Comparison of ENCODE assay signal across 1 cellular context in genomic region chr20:38854654-38855066, GRCh38.
TF ChIP-seq lines count a peak whose summit lies in the region.

No MANE protein-coding gene starts in this region.

TF ChIP-seq in K562, 482 proteins besides CTCF, POLR2A, EP300 and RAD21 (continued from another document and continues in another):
- TF ChIP-seq, protein P1, sequence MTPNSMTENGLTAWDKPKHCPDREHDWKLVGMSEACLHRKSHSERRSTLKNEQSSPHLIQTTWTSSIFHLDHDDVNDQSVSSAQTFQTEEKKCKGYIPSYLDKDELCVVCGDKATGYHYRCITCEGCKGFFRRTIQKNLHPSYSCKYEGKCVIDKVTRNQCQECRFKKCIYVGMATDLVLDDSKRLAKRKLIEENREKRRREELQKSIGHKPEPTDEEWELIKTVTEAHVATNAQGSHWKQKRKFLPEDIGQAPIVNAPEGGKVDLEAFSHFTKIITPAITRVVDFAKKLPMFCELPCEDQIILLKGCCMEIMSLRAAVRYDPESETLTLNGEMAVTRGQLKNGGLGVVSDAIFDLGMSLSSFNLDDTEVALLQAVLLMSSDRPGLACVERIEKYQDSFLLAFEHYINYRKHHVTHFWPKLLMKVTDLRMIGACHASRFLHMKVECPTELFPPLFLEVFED (CRISPR knock-in tag; conservative IDR thresholded peaks at IDR 0.05), result 0 out of 2 replicates have a peak, but pooled peaks have one; percentile 50
- no peak for TF ChIP-seq CBFB (CRISPR knock-in tag; IDR thresholded peaks at IDR 0.05)
- TF ChIP-seq MYNN (IDR thresholded peaks at IDR 0.05), result no peak
- TF ChIP-seq MYNN (CRISPR knock-in tag; IDR thresholded peaks at IDR 0.05), result no peak
- TF ChIP-seq ZNF707 (CRISPR knock-in tag; conservative IDR thresholded peaks at IDR 0.05), result no peak
- TF ChIP-seq CBX3 (IDR thresholded peaks at IDR 0.05; ENCODE audit: borderline replicate concordance in 1 of 2, low read length in 2 of 2), result no peak
- TF ChIP-seq TCF15 (CRISPR knock-in tag; IDR thresholded peaks at IDR 0.05), result no peak
- TF ChIP-seq TGIF2 (CRISPR knock-in tag; IDR thresholded peaks at IDR 0.05), result no peak
- no peak for TF ChIP-seq SRSF9 (IDR thresholded peaks at IDR 0.05; ENCODE audit: borderline replicate concordance, low read depth, low read length)
- TF ChIP-seq, protein P2, sequence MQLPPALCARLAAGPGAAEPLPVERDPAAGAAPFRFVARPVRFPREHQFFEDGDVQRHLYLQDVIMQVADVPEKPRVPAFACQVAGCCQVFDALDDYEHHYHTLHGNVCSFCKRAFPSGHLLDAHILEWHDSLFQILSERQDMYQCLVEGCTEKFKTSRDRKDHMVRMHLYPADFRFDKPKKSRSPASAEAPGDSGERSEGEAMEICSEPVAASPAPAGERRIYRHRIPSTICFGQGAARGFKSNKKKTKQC (CRISPR knock-in tag; IDR thresholded peaks at IDR 0.05), result no peak
- peak; percentile 86 for TF ChIP-seq LEF1 (IDR thresholded peaks at IDR 0.05)
- TF ChIP-seq TRIM24 (IDR thresholded peaks at IDR 0.05), result peak; percentile 42 to 73; a peak in 3 of 4 replicates
- TF ChIP-seq SP1 (CRISPR knock-in tag; IDR thresholded peaks at IDR 0.05), result no peak
- peak; percentile 68 for TF ChIP-seq RFX1 (IDR thresholded peaks at IDR 0.05)
- TF ChIP-seq TEAD2 (tag; IDR thresholded peaks at IDR 0.05), result no peak
- TF ChIP-seq ZNF316 (IDR thresholded peaks at IDR 0.05), result peak; percentile 100
- no peak for TF ChIP-seq PHB2 (IDR thresholded peaks at IDR 0.05; ENCODE audit: low read depth)
- TF ChIP-seq NFRKB (IDR thresholded peaks at IDR 0.05; ENCODE audit: low read depth), result no peak; the same call in 1 of the 2 replicates
- TF ChIP-seq CBX8 (IDR thresholded peaks at IDR 0.05; ENCODE audit: borderline replicate concordance, extremely low read depth, low read depth, low read length, poor library complexity, severe bottlenecking), result no peak
- TF ChIP-seq VEZF1 (CRISPR knock-in tag; IDR thresholded peaks at IDR 0.05), result peak; percentile 48; the same call in 1 of the 2 replicates
- no peak for TF ChIP-seq HNRNPL (IDR thresholded peaks at IDR 0.05; ENCODE audit: low read depth, low read length)
- TF ChIP-seq ZNF324 (CRISPR knock-in tag; IDR thresholded peaks at IDR 0.05), result no peak
- TF ChIP-seq ATF6 (CRISPR knock-in tag; IDR thresholded peaks at IDR 0.05), result no peak
- no peak for TF ChIP-seq MAX (CRISPR knock-in tag; IDR thresholded peaks at IDR 0.05)
- no peak for TF ChIP-seq BHLHE40 (IDR thresholded peaks at IDR 0.05; ENCODE audit: low read length)
- TF ChIP-seq CHD4 (IDR thresholded peaks at IDR 0.05; ENCODE audit: insufficient read depth, insufficient replicate concordance, low read depth, low read length, poor library complexity, severe bottlenecking), result no peak
- no peak for TF ChIP-seq MED1 (CRISPR knock-in tag; IDR thresholded peaks at IDR 0.05; ENCODE audit: borderline replicate concordance)
- TF ChIP-seq MEIS2 (IDR thresholded peaks at IDR 0.05; ENCODE audit: partially characterized antibody), result peak; percentile 87
- TF ChIP-seq ZC3H11A (IDR thresholded peaks at IDR 0.05; ENCODE audit: low read depth, low read length), result 0 out of 2 replicates have a peak, but pooled peaks have one; percentile 44
- TF ChIP-seq WHSC1 (IDR thresholded peaks at IDR 0.05; ENCODE audit: low read length), result no peak
- no peak for TF ChIP-seq STAT5A (IDR thresholded peaks at IDR 0.05; ENCODE audit: borderline replicate concordance, low read length)
- no peak for TF ChIP-seq ZFP30 (CRISPR knock-in tag; IDR thresholded peaks at IDR 0.05; ENCODE audit: borderline replicate concordance)
- no peak for TF ChIP-seq TAF9B (IDR thresholded peaks at IDR 0.05; ENCODE audit: partially characterized antibody)
- no peak; the same call in 1 of the 2 replicates for TF ChIP-seq CC2D1A (IDR thresholded peaks at IDR 0.05)
- no peak for TF ChIP-seq POLR2H (tag; IDR thresholded peaks at IDR 0.05; ENCODE audit: low read depth)
- peak; percentile 78; the same call in 1 of the 2 replicates for TF ChIP-seq ZNF3 (CRISPR knock-in tag; IDR thresholded peaks at IDR 0.05)
- TF ChIP-seq PHF20 (IDR thresholded peaks at IDR 0.05; ENCODE audit: partially characterized antibody), result no peak
- TF ChIP-seq KAT7 (CRISPR knock-in tag; IDR thresholded peaks at IDR 0.05; ENCODE audit: borderline replicate concordance), result no peak
- TF ChIP-seq ZNF384 (IDR thresholded peaks at IDR 0.05; ENCODE audit: low read depth, low read length), result no peak
- TF ChIP-seq ZNF263 (CRISPR knock-in tag; IDR thresholded peaks at IDR 0.05; ENCODE audit: borderline replicate concordance), result no peak
- TF ChIP-seq DPF2 (IDR thresholded peaks at IDR 0.05), result peak; percentile 94
- no peak for TF ChIP-seq POLR2G (IDR thresholded peaks at IDR 0.05; ENCODE audit: low read depth, low read length)
- TF ChIP-seq ZNF133 (CRISPR knock-in tag; IDR thresholded peaks at IDR 0.05), result no peak
- TF ChIP-seq RBM22 (IDR thresholded peaks at IDR 0.05; ENCODE audit: low read depth, low read length, poor library complexity, severe bottlenecking), result no peak
- TF ChIP-seq, protein P3, sequence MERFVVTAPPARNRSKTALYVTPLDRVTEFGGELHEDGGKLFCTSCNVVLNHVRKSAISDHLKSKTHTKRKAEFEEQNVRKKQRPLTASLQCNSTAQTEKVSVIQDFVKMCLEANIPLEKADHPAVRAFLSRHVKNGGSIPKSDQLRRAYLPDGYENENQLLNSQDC (CRISPR knock-in tag; IDR thresholded peaks at IDR 0.05), result no peak
- TF ChIP-seq MCM5 (IDR thresholded peaks at IDR 0.05; ENCODE audit: low read depth), result no peak
- no peak for TF ChIP-seq DIDO1 (tag; IDR thresholded peaks at IDR 0.05; ENCODE audit: low read depth)
- TF ChIP-seq, protein P4, sequence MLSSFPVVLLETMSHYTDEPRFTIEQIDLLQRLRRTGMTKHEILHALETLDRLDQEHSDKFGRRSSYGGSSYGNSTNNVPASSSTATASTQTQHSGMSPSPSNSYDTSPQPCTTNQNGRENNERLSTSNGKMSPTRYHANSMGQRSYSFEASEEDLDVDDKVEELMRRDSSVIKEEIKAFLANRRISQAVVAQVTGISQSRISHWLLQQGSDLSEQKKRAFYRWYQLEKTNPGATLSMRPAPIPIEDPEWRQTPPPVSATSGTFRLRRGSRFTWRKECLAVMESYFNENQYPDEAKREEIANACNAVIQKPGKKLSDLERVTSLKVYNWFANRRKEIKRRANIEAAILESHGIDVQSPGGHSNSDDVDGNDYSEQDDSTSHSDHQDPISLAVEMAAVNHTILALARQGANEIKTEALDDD (IDR thresholded peaks at IDR 0.05), result 0 out of 2 replicates have a peak, but pooled peaks have one; percentile 17
- TF ChIP-seq SRF (CRISPR knock-in tag; IDR thresholded peaks at IDR 0.05), result no peak
- TF ChIP-seq, protein P5, sequence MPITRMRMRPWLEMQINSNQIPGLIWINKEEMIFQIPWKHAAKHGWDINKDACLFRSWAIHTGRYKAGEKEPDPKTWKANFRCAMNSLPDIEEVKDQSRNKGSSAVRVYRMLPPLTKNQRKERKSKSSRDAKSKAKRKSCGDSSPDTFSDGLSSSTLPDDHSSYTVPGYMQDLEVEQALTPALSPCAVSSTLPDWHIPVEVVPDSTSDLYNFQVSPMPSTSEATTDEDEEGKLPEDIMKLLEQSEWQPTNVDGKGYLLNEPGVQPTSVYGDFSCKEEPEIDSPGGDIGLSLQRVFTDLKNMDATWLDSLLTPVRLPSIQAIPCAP (CRISPR knock-in tag; IDR thresholded peaks at IDR 0.05; ENCODE audit: borderline replicate concordance), result no peak
- TF ChIP-seq ZNF583 (CRISPR knock-in tag; IDR thresholded peaks at IDR 0.05), result peak; percentile 79
- TF ChIP-seq SAFB (IDR thresholded peaks at IDR 0.05; ENCODE audit: borderline replicate concordance, low read depth, low read length), result no peak
- TF ChIP-seq CHD2 (IDR thresholded peaks at IDR 0.05; ENCODE audit: low read depth, low read length), result no peak
- TF ChIP-seq ZBTB34 (CRISPR knock-in tag; IDR thresholded peaks at IDR 0.05), result no peak
- no peak for TF ChIP-seq RFX7 (CRISPR knock-in tag; IDR thresholded peaks at IDR 0.05)
- TF ChIP-seq ZNF586 (CRISPR knock-in tag; conservative IDR thresholded peaks at IDR 0.05), result no peak
- TF ChIP-seq, protein P6, sequence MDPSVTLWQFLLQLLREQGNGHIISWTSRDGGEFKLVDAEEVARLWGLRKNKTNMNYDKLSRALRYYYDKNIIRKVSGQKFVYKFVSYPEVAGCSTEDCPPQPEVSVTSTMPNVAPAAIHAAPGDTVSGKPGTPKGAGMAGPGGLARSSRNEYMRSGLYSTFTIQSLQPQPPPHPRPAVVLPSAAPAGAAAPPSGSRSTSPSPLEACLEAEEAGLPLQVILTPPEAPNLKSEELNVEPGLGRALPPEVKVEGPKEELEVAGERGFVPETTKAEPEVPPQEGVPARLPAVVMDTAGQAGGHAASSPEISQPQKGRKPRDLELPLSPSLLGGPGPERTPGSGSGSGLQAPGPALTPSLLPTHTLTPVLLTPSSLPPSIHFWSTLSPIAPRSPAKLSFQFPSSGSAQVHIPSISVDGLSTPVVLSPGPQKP (CRISPR knock-in tag; IDR thresholded peaks at IDR 0.05), result no peak
- no peak for TF ChIP-seq USF2 (CRISPR knock-in tag; IDR thresholded peaks at IDR 0.05)
- TF ChIP-seq, protein P7, sequence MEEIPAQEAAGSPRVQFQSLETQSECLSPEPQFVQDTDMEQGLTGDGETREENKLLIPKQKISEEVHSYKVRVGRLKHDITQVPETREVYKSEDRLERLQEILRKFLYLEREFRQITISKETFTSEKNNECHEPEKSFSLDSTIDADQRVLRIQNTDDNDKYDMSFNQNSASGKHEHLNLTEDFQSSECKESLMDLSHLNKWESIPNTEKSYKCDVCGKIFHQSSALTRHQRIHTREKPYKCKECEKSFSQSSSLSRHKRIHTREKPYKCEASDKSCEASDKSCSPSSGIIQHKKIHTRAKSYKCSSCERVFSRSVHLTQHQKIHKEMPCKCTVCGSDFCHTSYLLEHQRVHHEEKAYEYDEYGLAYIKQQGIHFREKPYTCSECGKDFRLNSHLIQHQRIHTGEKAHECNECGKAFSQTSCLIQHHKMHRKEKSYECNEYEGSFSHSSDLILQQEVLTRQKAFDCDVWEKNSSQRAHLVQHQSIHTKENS (CRISPR knock-in tag; IDR thresholded peaks at IDR 0.05), result no peak
- TF ChIP-seq MXI1 (IDR thresholded peaks at IDR 0.05; ENCODE audit: low read depth, low read length), result no peak
